In genomic region chr16:4944333-4945281, GRCh38 we compare ENCODE assay signal across 8 cellular contexts. TPM values are rescaled to one million over a fixed set of nuclear protein-coding genes. Genes with fewer than 3 reads are reported as not detected.
DNase-seq lines count a peak whose midpoint lies in the region; ATAC-seq and TF ChIP-seq lines count a peak whose summit lies in the region.

No MANE protein-coding gene starts in this region.

- H3K9ac ChIP-seq in SK-N-SH (peak overlapping the region; percentile 56; the same call in 1 of the 2 replicates), trophoblast cell (ENCODE audit: low read length) (no peak overlapping the region)

- H3K9me3 ChIP-seq in SK-N-SH (no peaks in the 10 kb centered on the region), gastroesophageal sphincter (no peaks in the 10 kb centered on the region), trophoblast cell (ENCODE audit: insufficient read depth, low read depth, low read length) (no peaks in the 10 kb centered on the region)
- H3K9me3 ChIP-seq in CD4-positive, alpha-beta T cell (ENCODE audit: control insufficient read depth, low read length): no peaks in the 10 kb centered on the region

- CTCF ChIA-PET in SK-N-SH (lab: Yijun Ruan, JAX): no interaction called here
- CTCF ChIA-PET in CD4-positive, alpha-beta T cell (lab: Charles Lee): no interaction called here

- H3K79me2 ChIP-seq in SK-N-SH (ENCODE audit: insufficient read depth): no peaks in the 10 kb centered on the region
- H3K79me2 ChIP-seq in trophoblast cell (ENCODE audit: control insufficient read depth, insufficient read depth, low read length, poor library complexity): no peaks in the 10 kb centered on the region

- peak; percentile 93 for ATAC-seq in gastroesophageal sphincter
- ATAC-seq in CD4-positive, alpha-beta T cell (ENCODE audit: poor library complexity): no peak

- H3K4me2 ChIP-seq in SK-N-SH (peak overlapping the region; percentile 60), trophoblast cell (ENCODE audit: low read length) (peak overlapping the region; percentile 37)

- H3F3A ChIP-seq in SK-N-SH (replicated peaks; ENCODE audit: insufficient read depth): peaks cover 27% of the 10 kb centered on the region

- DNase-seq in COLO668 (lab: John Stamatoyannopoulos, UW; ENCODE audit: unreplicated experiment) (peak; percentile 97), LNCaP clone FGC (ENCODE audit: low read depth) (peak; percentile 22), SK-N-SH (peak; percentile 64), trophoblast cell (peak; percentile 79), middle frontal gyrus (ENCODE audit: extremely low spot score, low spot score) (no peak), GDM1 (lab: John Stamatoyannopoulos, UW) (no peak)
- DNase-seq in CD4-positive, alpha-beta T cell: no peak

- H3K27me3 ChIP-seq in SK-N-SH (ENCODE audit: insufficient read depth) (no peaks in the 10 kb centered on the region), gastroesophageal sphincter (no peaks in the 10 kb centered on the region), trophoblast cell (ENCODE audit: insufficient read depth, low read length) (no peaks in the 10 kb centered on the region)
- no peaks in the 10 kb centered on the region for H3K27me3 ChIP-seq in CD4-positive, alpha-beta T cell (ENCODE audit: control insufficient read depth, insufficient read depth, low read length)

- peak overlapping the region; percentile 23 for H4K91ac ChIP-seq in trophoblast cell (ENCODE audit: low read depth, low read length)

- POLR2A ChIA-PET in SK-N-SH (lab: Yijun Ruan, JAX): no interaction called here
- POLR2A ChIA-PET in CD4-positive, alpha-beta T cell (lab: Charles Lee): no interaction called here

- no peak overlapping the region for H2AK5ac ChIP-seq in trophoblast cell (ENCODE audit: low read length)

- TF ChIP-seq RAD21 in SK-N-SH (IDR thresholded peaks at IDR 0.05; ENCODE audit: low read length): no peak

- H2AFZ ChIP-seq in SK-N-SH (ENCODE audit: low read depth) (no peak overlapping the region), trophoblast cell (ENCODE audit: insufficient read depth, low read length, poor library complexity) (no peak overlapping the region)

- 36% methylated on average over 12 of the region's 20 CpGs for WGBS in SK-N-SH (ENCODE audit: low lambda C conversion rate)
- 11 to 53% methylated on average over 2 to 5 of the region's 20 CpGs for WGBS in gastroesophageal sphincter (ENCODE audit: low coverage in 1 of 2), 2 donors
- no CpG with 5 or more reads among the region's 20 CpGs for WGBS in trophoblast cell (ENCODE audit: extremely low coverage, insufficient coverage, insufficient read length)

- H3K9me3 Mint-ChIP-seq in CD4-positive, alpha-beta T cell: no peaks in the 10 kb centered on the region

- H3K79me1 ChIP-seq in trophoblast cell (ENCODE audit: low read length): peaks cover 5% of the 10 kb centered on the region

- no peaks in the 10 kb centered on the region for H3K36me3 ChIP-seq in SK-N-SH (replicated peaks in 1 of 2; ENCODE audit: control insufficient read depth in 1 of 2, insufficient read depth in 2 of 2, low read length in 1 of 2)
- H3K36me3 ChIP-seq in gastroesophageal sphincter: no peaks in the 10 kb centered on the region
- H3K36me3 ChIP-seq in trophoblast cell (ENCODE audit: control insufficient read depth in 1 of 2, insufficient read depth in 2 of 2, low read length in 2 of 2): no peaks in the 10 kb centered on the region

- H3K27ac Mint-ChIP-seq in CD4-positive, alpha-beta T cell: no peak overlapping the region

- no peaks in the 10 kb centered on the region for H3K9me2 ChIP-seq in SK-N-SH

- no peak for TF ChIP-seq POLR2A in gastroesophageal sphincter (IDR thresholded peaks at IDR 0.05)

- H3K27me3 Mint-ChIP-seq in CD4-positive, alpha-beta T cell: peaks cover 36% of the 10 kb centered on the region

- intact Hi-C loops in CD4-positive, alpha-beta T cell (cut with DNase I, micrococcal nuclease): no loop called here

- no peak overlapping the region for H4K12ac ChIP-seq in trophoblast cell (ENCODE audit: low read depth, low read length)

- H3K14ac ChIP-seq in trophoblast cell (ENCODE audit: low read length): no peak overlapping the region

- TF ChIP-seq CTCF in LNCaP clone FGC (IDR thresholded peaks at IDR 0.05; ENCODE audit: control insufficient read depth, extremely low read depth, insufficient read depth): no peak
- no peak for TF ChIP-seq CTCF in SK-N-SH (IDR thresholded peaks at IDR 0.05)
- TF ChIP-seq CTCF in gastroesophageal sphincter (IDR thresholded peaks at IDR 0.05): no peak
- no peak for TF ChIP-seq CTCF in CD4-positive, alpha-beta T cell (IDR thresholded peaks at IDR 0.05)

- H3K36me3 Mint-ChIP-seq in CD4-positive, alpha-beta T cell (ENCODE audit: low read depth): no peaks in the 10 kb centered on the region

- H3K4me3 Mint-ChIP-seq in CD4-positive, alpha-beta T cell: no peak overlapping the region

- H2BK120ac ChIP-seq in trophoblast cell (ENCODE audit: insufficient read depth, low read length, poor library complexity): no peak overlapping the region

- H3K4me1 ChIP-seq in SK-N-SH (ENCODE audit: control insufficient read depth in 1 of 2, insufficient read depth in 2 of 2, low read depth in 1 of 2, low read length in 1 of 2): peaks cover 6 to 37% of the 10 kb centered on the region in 2 experiments; a peak in 3 of 4 replicates
- H3K4me1 ChIP-seq in gastroesophageal sphincter: peaks cover 3 to 46% (median 36%) of the 10 kb centered on the region in 3 donors
- H3K4me1 ChIP-seq in trophoblast cell (ENCODE audit: control insufficient read depth in 1 of 2, insufficient read depth in 2 of 2, low read length in 2 of 2): peaks cover 24 to 31% of the 10 kb centered on the region in 2 experiments

- H3K4me3 ChIP-seq in LNCaP clone FGC (ENCODE audit: low read depth, low read length): no peak overlapping the region
- H3K4me3 ChIP-seq in SK-N-SH (ENCODE audit: low read depth in 2 of 2, low read length in 1 of 2): peak overlapping the region in 1 of 2 experiments; percentile 19; a peak in 1 of 4 replicates
- H3K4me3 ChIP-seq in gastroesophageal sphincter: peak overlapping the region in 1 of 2 donors; percentile 5
- no peak overlapping the region for H3K4me3 ChIP-seq in trophoblast cell (ENCODE audit: low read depth, low read length)

- H2BK12ac ChIP-seq in trophoblast cell (ENCODE audit: low read length): no peak overlapping the region

- peak; percentile 9 to 97; a peak in 2 of 4 replicates for TF ChIP-seq EP300 in SK-N-SH (IDR thresholded peaks at IDR 0.05; ENCODE audit: borderline replicate concordance in 1 of 2, low read depth in 1 of 2, low read length in 1 of 2)
- TF ChIP-seq EP300 in gastroesophageal sphincter (IDR thresholded peaks at IDR 0.05): no peak

- no peak overlapping the region for H3K18ac ChIP-seq in trophoblast cell (ENCODE audit: low read length)

- H4K8ac ChIP-seq in trophoblast cell (ENCODE audit: low read depth, low read length): no peak overlapping the region

- H2BK5ac ChIP-seq in trophoblast cell (ENCODE audit: low read depth, low read length, poor library complexity): no peak overlapping the region

- peak overlapping the region; percentile 41 to 96; a peak in 3 of 4 replicates for H3K27ac ChIP-seq in SK-N-SH (ENCODE audit: low read depth in 2 of 2, low read length in 1 of 2)
- H3K27ac ChIP-seq in gastroesophageal sphincter: peak overlapping the region; percentile 67 to 91 (median 88)
- H3K27ac ChIP-seq in trophoblast cell (ENCODE audit: low read depth, low read length): peak overlapping the region; percentile 28
- no peak overlapping the region for H3K27ac ChIP-seq in CD4-positive, alpha-beta T cell (ENCODE audit: low read depth, low read length)

- H3K23ac ChIP-seq in trophoblast cell (ENCODE audit: low read length): no peak overlapping the region

- H3K4me1 Mint-ChIP-seq in CD4-positive, alpha-beta T cell (ENCODE audit: low read depth): no peaks in the 10 kb centered on the region

- no peaks in the 10 kb centered on the region for H4K20me1 ChIP-seq in SK-N-SH (ENCODE audit: insufficient read depth)

- H3K4ac ChIP-seq in trophoblast cell (ENCODE audit: low read depth, low read length): no peak overlapping the region

TF ChIP-seq in SK-N-SH, 30 proteins besides CTCF, POLR2A, EP300 and RAD21 (continues in another document):
- peak; percentile 94 for TF ChIP-seq RXRA (IDR thresholded peaks at IDR 0.05; ENCODE audit: borderline replicate concordance, low read depth)
- peak; percentile 99 for TF ChIP-seq NFIC (IDR thresholded peaks at IDR 0.05; ENCODE audit: borderline replicate concordance)
- TF ChIP-seq FOXM1 (IDR thresholded peaks at IDR 0.05; ENCODE audit: low read depth): peak; percentile 59; the same call in 1 of the 2 replicates
- no peak for TF ChIP-seq GATA2 (CRISPR knock-in tag; IDR thresholded peaks at IDR 0.05)
- peak; percentile 35; the same call in 1 of the 2 replicates for TF ChIP-seq USF1 (IDR thresholded peaks at IDR 0.05; ENCODE audit: borderline replicate concordance, low read depth)
- TF ChIP-seq EZH2phosphoT487 (IDR thresholded peaks at IDR 0.05; ENCODE audit: borderline replicate concordance, low read depth): no peak
- no peak for TF ChIP-seq SMC3 (IDR thresholded peaks at IDR 0.05; ENCODE audit: low read depth, low read length)
- peak; percentile 100 for TF ChIP-seq FOSL2 (IDR thresholded peaks at IDR 0.05; ENCODE audit: borderline replicate concordance, low read depth)
- TF ChIP-seq SIN3A (IDR thresholded peaks at IDR 0.05; ENCODE audit: borderline replicate concordance, low read depth, low read length): peak; percentile 79; the same call in 1 of the 2 replicates

RNA-seq across cellular contexts. Expression of gene PPL, which starts 7.7 kb away (rescaled TPM):
- polyA plus RNA-seq in SK-N-SH (2012; rRNA removed): 16.8 and 24.6 TPM in 2 replicates
- polyA plus RNA-seq in SK-N-SH (2012; cell fraction: cytosol; rRNA removed): 9.9 and 11.5 TPM in 2 replicates
- polyA plus RNA-seq in SK-N-SH (2012; cell fraction: nucleus; rRNA removed): 42.1 and 47.8 TPM in 2 replicates
- total RNA-seq in gastroesophageal sphincter: 10 to 100 TPM; 53.7 to 82.5 (median 76.5) TPM
- 10.3 and 10.5 TPM in 2 replicates for polyA plus RNA-seq in trophoblast cell (2013)
- total RNA-seq in CD4-positive, alpha-beta T cell: not detected

RNA-seq across cellular contexts. Expression of gene SEC14L5, which starts 13.5 kb away (rescaled TPM):
- 0.03 and 0.08 TPM in 2 replicates for polyA plus RNA-seq in SK-N-SH (2012; rRNA removed)
- 0.01 and 0.03 TPM in 2 replicates for polyA plus RNA-seq in SK-N-SH (2012; cell fraction: cytosol; rRNA removed)
- 0.61 and 1.2 TPM in 2 replicates for polyA plus RNA-seq in SK-N-SH (2012; cell fraction: nucleus; rRNA removed)
- total RNA-seq in gastroesophageal sphincter: 1 to 10 TPM in 1 of 4 donors, under 1 TPM in 3; 0.16 to 1.3 (median 0.75) TPM
- 0.01 and 0.03 TPM in 2 replicates for polyA plus RNA-seq in trophoblast cell (2013)
- total RNA-seq in CD4-positive, alpha-beta T cell: not detected

Comparison
In these comparisons a context has a peak if more than half of its experiments do, and no peak if none do; other contexts are left out.
1. DNase-seq: peak in COLO668 (single experiment), LNCaP clone FGC (single experiment), SK-N-SH (single experiment) and trophoblast cell (2 of 2); none in middle frontal gyrus (single experiment), CD4-positive, alpha-beta T cell (0 of 10) and GDM1 (single experiment).
2. RNA of gene PPL, which starts 7.7 kb away (total RNA-seq): 53.7 to 82.5 TPM in gastroesophageal sphincter; not detected in CD4-positive, alpha-beta T cell; every median in the first group is over 10 times any median in the second.